ENCODE assay signal across 13 cellular contexts in genomic region chr3:167773584-167773983, GRCh38. TPM values are rescaled to one million over a fixed set of nuclear protein-coding genes. Genes with fewer than 3 reads are reported as not detected.
DNase-seq lines count a peak whose midpoint lies in the region; ATAC-seq and TF ChIP-seq lines count a peak whose summit lies in the region.
"Had no signal": no experiment of that assay in that cellular context is flagged by ENCODE, and none has a peak within 500 bp of the region (broad histone marks: within the 10 kb centered on the region; RNA-seq: fewer than 3 reads in every experiment).

No MANE protein-coding gene starts in this region.

- TF ChIP-seq CTCF in activated B cell treated with CpG ODN at 0.5 μM for 24 hours (IDR thresholded peaks at IDR 0.05) (no peak), RWPE1 (conservative IDR thresholded peaks at IDR 0.05; ENCODE audit: low read depth) (no peak)
- no peak for TF ChIP-seq CTCF in CD4-positive, alpha-beta T cell (IDR thresholded peaks at IDR 0.05)

- intact Hi-C loops in activated B cell treated with CpG ODN at 0.5 μM for 24 hours (cut with micrococcal nuclease), result loop anchor here (5.0 kb wide), 1 partner anchor 36 kb away; the partner anchor contains the start of gene SERPINI1
- intact Hi-C loops in CD4-positive, alpha-beta T cell (cut with DNase I, micrococcal nuclease), result no loop called here

- no peaks in the 10 kb centered on the region for H3K27me3 Mint-ChIP-seq in activated B cell treated with CpG ODN at 0.5 μM for 24 hours
- no peaks in the 10 kb centered on the region for H3K27me3 Mint-ChIP-seq in activated CD4-positive, alpha-beta memory T cell treated with anti-CD3 and anti-CD28 coated beads, Interleukin-2, amount 10 ng/mL, durations not matched to agents 7 days and 5 days
- no peaks in the 10 kb centered on the region for H3K27me3 Mint-ChIP-seq in CD4-positive, alpha-beta T cell
- H3K27me3 Mint-ChIP-seq: activated T-cell treated with anti-CD3 and anti-CD28 coated beads, Interleukin-2, amount 50 U/mL, for 24 hours had no signal

- H3K9me3 ChIP-seq in CD4-positive, alpha-beta T cell (ENCODE audit: control insufficient read depth, low read length), result peaks cover 5% of the 10 kb centered on the region

- no peak overlapping the region for H3K27ac ChIP-seq in CD4-positive, alpha-beta T cell (ENCODE audit: low read depth, low read length)
- no peak overlapping the region for H3K27ac ChIP-seq in RWPE1

- CTCF ChIA-PET in activated B cell treated with CpG ODN at 0.5 μM for 24 hours (lab: Charles Lee) (no interaction called here), RWPE1 (lab: Yijun Ruan, JAX) (no interaction called here)
- CTCF ChIA-PET in activated CD4-positive, alpha-beta memory T cell treated with anti-CD3 and anti-CD28 coated beads, Interleukin-2, amount 10 ng/mL, durations not matched to agents 7 days and 5 days (lab: Charles Lee), result interaction anchor here (1.2 kb wide), 1 partner anchor 393 kb away, joined by 3 read pairs; the partner anchor contains the start of gene ZBBX
- CTCF ChIA-PET in CD4-positive, alpha-beta T cell (lab: Charles Lee), result no interaction called here

- H3K4me3 Mint-ChIP-seq in activated B cell treated with CpG ODN at 0.5 μM for 24 hours, result peak overlapping the region; percentile 20
- H3K4me3 Mint-ChIP-seq in activated CD4-positive, alpha-beta memory T cell treated with anti-CD3 and anti-CD28 coated beads, Interleukin-2, amount 10 ng/mL, durations not matched to agents 7 days and 5 days, result no peak overlapping the region
- no peak overlapping the region for H3K4me3 Mint-ChIP-seq in CD4-positive, alpha-beta T cell
- H3K4me3 Mint-ChIP-seq: activated T-cell treated with anti-CD3 and anti-CD28 coated beads, Interleukin-2, amount 50 U/mL, for 24 hours; stimulated activated effector memory CD8-positive, alpha-beta T cell treated with anti-CD3 and anti-CD28 coated beads, Interleukin-12 subunit alpha, Interleukin-12 subunit beta, amount 100 ng/mL, for 72 hours had no signal

- ATAC-seq in GM18873 (IDR thresholded peaks at IDR 0.05; ENCODE audit: low FRiP score, unreplicated experiment) (peak; percentile 83), GM21619 (IDR thresholded peaks at IDR 0.05; ENCODE audit: unreplicated experiment) (peak; percentile 87), HG03103 (IDR thresholded peaks at IDR 0.05; ENCODE audit: low read depth, unreplicated experiment) (peak; percentile 61), activated B cell treated with CpG ODN at 0.5 μM for 24 hours (ENCODE audit: low read depth) (no peak)
- ATAC-seq in CD4-positive, alpha-beta T cell (ENCODE audit: poor library complexity), result no peak
- ATAC-seq: Right ventricle myocardium inferior; stimulated activated effector memory CD8-positive, alpha-beta T cell treated with anti-CD3 and anti-CD28 coated beads, Interleukin-12 subunit alpha, Interleukin-12 subunit beta, amount 100 ng/mL, for 72 hours had no signal

- POLR2A ChIA-PET in activated B cell treated with CpG ODN at 0.5 μM for 24 hours (lab: Charles Lee) (no interaction called here), RWPE1 (lab: Yijun Ruan, JAX; ENCODE audit: low non-redundant PET) (no interaction called here)
- POLR2A ChIA-PET in activated CD4-positive, alpha-beta memory T cell treated with anti-CD3 and anti-CD28 coated beads, Interleukin-2, amount 10 ng/mL, durations not matched to agents 7 days and 5 days (lab: Charles Lee), result no interaction called here
- POLR2A ChIA-PET in CD4-positive, alpha-beta T cell (lab: Charles Lee), result no interaction called here

- H3K4me1 Mint-ChIP-seq in activated B cell treated with CpG ODN at 0.5 μM for 24 hours, result peaks cover 26% of the 10 kb centered on the region
- no peaks in the 10 kb centered on the region for H3K4me1 Mint-ChIP-seq in activated CD4-positive, alpha-beta memory T cell treated with anti-CD3 and anti-CD28 coated beads, Interleukin-2, amount 10 ng/mL, durations not matched to agents 7 days and 5 days
- peaks cover 8% of the 10 kb centered on the region for H3K4me1 Mint-ChIP-seq in CD4-positive, alpha-beta T cell (ENCODE audit: low read depth)
- H3K4me1 Mint-ChIP-seq: stimulated activated effector memory CD8-positive, alpha-beta T cell treated with anti-CD3 and anti-CD28 coated beads, Interleukin-12 subunit alpha, Interleukin-12 subunit beta, amount 100 ng/mL, for 72 hours had no signal

- peaks cover 7% of the 10 kb centered on the region for H3K9me3 Mint-ChIP-seq in activated B cell treated with CpG ODN at 0.5 μM for 24 hours
- peaks cover 3% of the 10 kb centered on the region for H3K9me3 Mint-ChIP-seq in activated CD4-positive, alpha-beta memory T cell treated with anti-CD3 and anti-CD28 coated beads, Interleukin-2, amount 10 ng/mL, durations not matched to agents 7 days and 5 days
- peaks cover 4% of the 10 kb centered on the region for H3K9me3 Mint-ChIP-seq in CD4-positive, alpha-beta T cell
- H3K9me3 Mint-ChIP-seq: stimulated activated effector memory CD8-positive, alpha-beta T cell treated with anti-CD3 and anti-CD28 coated beads, Interleukin-12 subunit alpha, Interleukin-12 subunit beta, amount 100 ng/mL, for 72 hours had no signal

- peak overlapping the region; percentile 5 for H3K27ac Mint-ChIP-seq in activated B cell treated with CpG ODN at 0.5 μM for 24 hours
- H3K27ac Mint-ChIP-seq in activated CD4-positive, alpha-beta memory T cell treated with anti-CD3 and anti-CD28 coated beads, Interleukin-2, amount 10 ng/mL, durations not matched to agents 7 days and 5 days, result no peak overlapping the region
- H3K27ac Mint-ChIP-seq in CD4-positive, alpha-beta T cell, result no peak overlapping the region
- H3K27ac Mint-ChIP-seq: activated T-cell treated with anti-CD3 and anti-CD28 coated beads, Interleukin-2, amount 50 U/mL, for 24 hours; stimulated activated effector memory CD8-positive, alpha-beta T cell treated with anti-CD3 and anti-CD28 coated beads, Interleukin-12 subunit alpha, Interleukin-12 subunit beta, amount 100 ng/mL, for 72 hours had no signal

- no peaks in the 10 kb centered on the region for H3K36me3 Mint-ChIP-seq in activated B cell treated with CpG ODN at 0.5 μM for 24 hours (ENCODE audit: low read depth)
- no peaks in the 10 kb centered on the region for H3K36me3 Mint-ChIP-seq in activated CD4-positive, alpha-beta memory T cell treated with anti-CD3 and anti-CD28 coated beads, Interleukin-2, amount 10 ng/mL, durations not matched to agents 7 days and 5 days (ENCODE audit: low read depth)
- no peaks in the 10 kb centered on the region for H3K36me3 Mint-ChIP-seq in CD4-positive, alpha-beta T cell (ENCODE audit: low read depth)
- H3K36me3 Mint-ChIP-seq: stimulated activated effector memory CD8-positive, alpha-beta T cell treated with anti-CD3 and anti-CD28 coated beads, Interleukin-12 subunit alpha, Interleukin-12 subunit beta, amount 100 ng/mL, for 72 hours had no signal

- DNase-seq in activated B cell treated with CpG ODN at 0.5 μM for 24 hours (no peak), anterior cingulate cortex (lab: John Stamatoyannopoulos, UW) (no peak), RWPE1 (ENCODE audit: low spot score) (no peak)
- DNase-seq in activated CD4-positive, alpha-beta memory T cell treated with anti-CD3 and anti-CD28 coated beads, Interleukin-2, amount 10 ng/mL, durations not matched to agents 7 days and 5 days, result no peak
- DNase-seq in CD4-positive, alpha-beta T cell, result no peak
- DNase-seq: activated T-cell treated with anti-CD3 and anti-CD28 coated beads, Interleukin-2, amount 50 U/mL, for 24 hours; mesenchymal stem cell; posterior cingulate gyrus had no signal

- H3K27me3 ChIP-seq in CD4-positive, alpha-beta T cell (ENCODE audit: control insufficient read depth, insufficient read depth, low read length), result no peaks in the 10 kb centered on the region

RNA-seq across cellular contexts. Expression of gene SERPINI1, which starts 38.1 kb away (rescaled TPM):
- 1.8 and 1.9 TPM in 2 replicates for total RNA-seq in activated B cell treated with CpG ODN at 0.5 μM for 24 hours
- 1 to 10 TPM; 2.9 to 3.1 TPM for total RNA-seq in activated CD4-positive, alpha-beta memory T cell treated with anti-CD3 and anti-CD28 coated beads, Interleukin-2, amount 10 ng/mL, durations not matched to agents 7 days and 5 days
- under 1 TPM; 0.64 to 0.66 TPM for total RNA-seq in CD4-positive, alpha-beta T cell

RNA-seq across cellular contexts. Expression of gene PDCD10, which starts 38.9 kb away (rescaled TPM):
- 54.0 and 54.8 TPM in 2 replicates for total RNA-seq in activated B cell treated with CpG ODN at 0.5 μM for 24 hours
- total RNA-seq in activated CD4-positive, alpha-beta memory T cell treated with anti-CD3 and anti-CD28 coated beads, Interleukin-2, amount 10 ng/mL, durations not matched to agents 7 days and 5 days, result 10 to 100 TPM; 68.3 to 71.9 TPM
- 10 to 100 TPM; 19.0 to 22.8 TPM for total RNA-seq in CD4-positive, alpha-beta T cell

Comparison
In these comparisons a context has a peak if more than half of its experiments do, and no peak if none do; other contexts are left out.
1. ATAC-seq: peak in GM18873 (single experiment), GM21619 (single experiment) and HG03103 (single experiment); none in activated B cell treated with CpG ODN at 0.5 μM for 24 hours (single experiment) and CD4-positive, alpha-beta T cell (single experiment).